23 cellular contexts compared by ENCODE assay signal in genomic region chr11:65809496-65809895, GRCh38. TPM values are rescaled to one million over a fixed set of nuclear protein-coding genes. Genes with fewer than 3 reads are reported as not detected.
DNase-seq lines count a peak whose midpoint lies in the region; ATAC-seq, FAIRE-seq and TF ChIP-seq lines count a peak whose summit lies in the region.
"Had no signal": no experiment of that assay in that cellular context is flagged by ENCODE, and none has a peak within 500 bp of the region (broad histone marks: within the 10 kb centered on the region; RNA-seq: fewer than 3 reads in every experiment).

No MANE protein-coding gene starts in this region.

- H3K36me3 ChIP-seq in HepG2 (replicated peaks in 1 of 2; ENCODE audit: control insufficient read depth in 1 of 2, insufficient read depth in 2 of 2, low read length in 2 of 2) = no peaks in the 10 kb centered on the region
- no peaks in the 10 kb centered on the region for H3K36me3 ChIP-seq in trophoblast cell (ENCODE audit: control insufficient read depth in 1 of 2, insufficient read depth in 2 of 2, low read length in 2 of 2)
- H3K36me3 ChIP-seq: BLaER1 treated with 17β-estradiol and CSF1 and Interleukin-3, amounts not matched to agents 10 nM and 100 nM had no signal

- DNase-seq in NCI-H2171 treated with DMSO at 0.1 percent for 48 hours (lab: John Stamatoyannopoulos, UW) (peak; percentile 8), NCI-H2171 (lab: John Stamatoyannopoulos, UW) (no peak), HepG2 (ENCODE audit: low spot score) (no peak), trophoblast cell (no peak), GF-D8 (lab: John Stamatoyannopoulos, UW) (no peak), NCI-H1417 (lab: John Stamatoyannopoulos, UW) (no peak)
- DNase-seq: AML-193; Caco-2; Calu3; CD4-positive, alpha-beta T cell; CD8-positive, alpha-beta T cell; DMS79 treated with DMSO at 0.1 percent for 48 hours had no signal

- no peak overlapping the region for H3K4me3 ChIP-seq in HepG2 (replicated peaks in 1 of 3; ENCODE audit: insufficient read depth in 1 of 3, low read depth in 2 of 3, low read length in 3 of 3)
- H3K4me3 ChIP-seq in trophoblast cell (ENCODE audit: low read depth, low read length) = peak overlapping the region; percentile 1
- H3K4me3 ChIP-seq: A549; BLaER1 treated with 17β-estradiol and CSF1 and Interleukin-3, amounts not matched to agents 10 nM and 100 nM; GM12878 had no signal

- H2AK5ac ChIP-seq in trophoblast cell (ENCODE audit: low read length) = peak overlapping the region; percentile 7

- CTCF ChIA-PET in HepG2 (lab: Yijun Ruan, JAX; ENCODE audit: low intra/inter-chr PET ratio, low total read pairs) = interaction anchor here (1.1 kb wide), 1 partner anchor 75 kb away, joined by 3 read pairs; no protein-coding TSS in a partner anchor

- intact Hi-C loops in HepG2 (cut with micrococcal nuclease; ENCODE audit: unreplicated experiment) = no loop called here

- H4K20me1 ChIP-seq in HepG2 (ENCODE audit: insufficient read depth, low read length) = no peaks in the 10 kb centered on the region

- H3K27me3 ChIP-seq in HepG2 (ENCODE audit: control insufficient read depth in 1 of 2, insufficient read depth in 2 of 2, low read length in 2 of 2) (peaks cover 11 to 60% of the 10 kb centered on the region in 2 experiments; a peak in 4 of 5 replicates), trophoblast cell (ENCODE audit: insufficient read depth, low read length) (no peaks in the 10 kb centered on the region)

- no peak overlapping the region for H3K14ac ChIP-seq in trophoblast cell (ENCODE audit: low read length)

- in situ Hi-C loops in HepG2 (cut with HindIII; ENCODE audit: extremely low pct_ligation_motif_present, low pct_unique_long_range_greater_than_20kb) = no loop called here

- TF ChIP-seq POLR2A in HepG2 (IDR thresholded peaks at IDR 0.05; ENCODE audit: insufficient read depth in 1 of 2, low read depth in 2 of 2, low read length in 2 of 2) = no peak

- POLR2A ChIA-PET in HepG2 (lab: Yijun Ruan, JAX) = interaction anchor here (0.9 kb wide), 1 partner anchor 97 kb away, joined by 3 read pairs; the partner anchor contains the start of gene KAT5

- H3K4me1 ChIP-seq in HepG2 (ENCODE audit: insufficient read depth, low read length) = no peaks in the 10 kb centered on the region
- H3K4me1 ChIP-seq in trophoblast cell (ENCODE audit: control insufficient read depth in 1 of 2, insufficient read depth in 2 of 2, low read length in 2 of 2) = peaks cover 2 to 8% of the 10 kb centered on the region in 2 experiments
- H3K4me1 ChIP-seq: A549 had no signal

- H2BK5ac ChIP-seq in trophoblast cell (ENCODE audit: low read depth, low read length, poor library complexity) = no peak overlapping the region

- TF ChIP-seq CTCF in HepG2 (CRISPR knock-in tag; IDR thresholded peaks at IDR 0.05) = no peak

- H3K27ac ChIP-seq in HepG2 (ENCODE audit: extremely low read length, insufficient read depth, low read length) = no peak overlapping the region
- H3K27ac ChIP-seq in trophoblast cell (ENCODE audit: low read depth, low read length) = no peak overlapping the region
- H3K27ac ChIP-seq: 22Rv1; A549; BLaER1 treated with 17β-estradiol and CSF1 and Interleukin-3, amounts not matched to agents 10 nM and 100 nM; C4-2B had no signal

- H3K4ac ChIP-seq in trophoblast cell (ENCODE audit: low read depth, low read length) = no peak overlapping the region

- no peak overlapping the region for H3K4me2 ChIP-seq in HepG2 (ENCODE audit: low read depth, low read length)
- H3K4me2 ChIP-seq in trophoblast cell (ENCODE audit: low read length) = no peak overlapping the region
- H3K4me2 ChIP-seq: A549; BLaER1 treated with 17β-estradiol and CSF1 and Interleukin-3, amounts not matched to agents 10 nM and 100 nM had no signal

- no peak overlapping the region for H3K18ac ChIP-seq in trophoblast cell (ENCODE audit: low read length)

- no peak for TF ChIP-seq RAD21 in HepG2 (CRISPR knock-in tag; IDR thresholded peaks at IDR 0.05)

- no peak overlapping the region for H2AFZ ChIP-seq in HepG2 (ENCODE audit: low read length)
- no peak overlapping the region for H2AFZ ChIP-seq in trophoblast cell (ENCODE audit: insufficient read depth, low read length, poor library complexity)

- peak; percentile 44 for ATAC-seq in HepG2

- no peak overlapping the region for H2BK120ac ChIP-seq in trophoblast cell (ENCODE audit: insufficient read depth, low read length, poor library complexity)

- H3K9me3 ChIP-seq in HepG2 (ENCODE audit: low read length) (no peaks in the 10 kb centered on the region), trophoblast cell (ENCODE audit: insufficient read depth, low read depth, low read length) (peaks cover 4% of the 10 kb centered on the region)
- H3K9me3 ChIP-seq: A549; BLaER1 treated with 17β-estradiol and CSF1 and Interleukin-3, amounts not matched to agents 10 nM and 100 nM; Caco-2 had no signal

- no peak for FAIRE-seq in HepG2 (lab: Jason Lieb, UNC)
- FAIRE-seq: A549, D721Med, G401.6, GM12878, GM18507, GM19239 had no signal

- peaks cover 12% of the 10 kb centered on the region for H3K79me1 ChIP-seq in trophoblast cell (ENCODE audit: low read length)

- H3K9ac ChIP-seq in HepG2 (ENCODE audit: insufficient read depth, low read depth, low read length) (no peak overlapping the region), trophoblast cell (ENCODE audit: low read length) (no peak overlapping the region)
- H3K9ac ChIP-seq: BLaER1 treated with 17β-estradiol and CSF1 and Interleukin-3, amounts not matched to agents 10 nM and 100 nM had no signal

- H4K8ac ChIP-seq in trophoblast cell (ENCODE audit: low read depth, low read length) = no peak overlapping the region

- no peak for TF ChIP-seq EP300 in HepG2 (IDR thresholded peaks at IDR 0.05; ENCODE audit: low read depth in 2 of 2, low read length in 2 of 2)
- no peak for TF ChIP-seq EP300 in HepG2 (CRISPR knock-in tag; IDR thresholded peaks at IDR 0.05; ENCODE audit: borderline replicate concordance)

- no peaks in the 10 kb centered on the region for H3K79me2 ChIP-seq in HepG2 (ENCODE audit: insufficient read depth, low read length)
- H3K79me2 ChIP-seq in trophoblast cell (ENCODE audit: control insufficient read depth, insufficient read depth, low read length, poor library complexity) = no peaks in the 10 kb centered on the region

- peak overlapping the region; percentile 8 for H4K91ac ChIP-seq in trophoblast cell (ENCODE audit: low read depth, low read length)

- H3K23ac ChIP-seq in trophoblast cell (ENCODE audit: low read length) = no peak overlapping the region

- no TSS peak for BruUV-seq in HepG2 (replicated peaks; lab: Mats Ljungman, UMichigan)

- peak overlapping the region; percentile 13 for H2BK12ac ChIP-seq in trophoblast cell (ENCODE audit: low read length)

- H4K12ac ChIP-seq in trophoblast cell (ENCODE audit: low read depth, low read length) = no peak overlapping the region

- WGBS in HepG2 (ENCODE audit: low lambda C conversion rate) = 29% methylated on average over 8 of the region's 9 CpGs
- WGBS in trophoblast cell (ENCODE audit: extremely low coverage, insufficient coverage, insufficient read length) = no CpG with 5 or more reads among the region's 9 CpGs

RNA-seq across cellular contexts. Expression of gene OVOL1, which starts 22.6 kb away (rescaled TPM):
- not detected in 2 replicates for total RNA-seq in HepG2 (2016; rRNA removed; fragmentation: Illumina TruSeq; extraction: Trizol)
- not detected in 2 replicates for total RNA-seq in HepG2 (2016; cell fraction: cytosol; rRNA removed; fragmentation: Illumina TruSeq; extraction: Trizol; ENCODE audit: low read depth)
- total RNA-seq in HepG2 (2016; cell fraction: insoluble cytoplasmic fraction; rRNA removed; fragmentation: Illumina TruSeq; extraction: Trizol) = not detected in 2 replicates
- not detected in 2 replicates for total RNA-seq in HepG2 (2016; cell fraction: membrane; rRNA removed; fragmentation: Illumina TruSeq; extraction: Trizol)
- not detected in 2 replicates for total RNA-seq in HepG2 (2016; cell fraction: nucleus; rRNA removed; fragmentation: Illumina TruSeq; extraction: Trizol)
- 0.01 and 0.04 TPM in 2 replicates for polyA plus RNA-seq in HepG2 (2011; rRNA removed)
- not detected in 2 replicates for polyA plus RNA-seq in HepG2 (2011; cell fraction: cytosol; rRNA removed)
- 0.03 TPM in 1 of 2 replicates, not detected in the other for polyA plus RNA-seq in HepG2 (2011; cell fraction: nucleus; rRNA removed)
- polyA plus RNA-seq in HepG2 (2012) = not detected in 2 replicates
- not detected in 2 replicates for polyA plus RNA-seq in HepG2 (2016; cell fraction: cytosol; fragmentation: Illumina TruSeq; extraction: Trizol; ENCODE audit: low read depth)
- not detected in 2 replicates for polyA plus RNA-seq in HepG2 (2016; cell fraction: insoluble cytoplasmic fraction; fragmentation: Illumina TruSeq; extraction: Trizol; ENCODE audit: low read depth)
- polyA plus RNA-seq in HepG2 (2016; cell fraction: membrane; fragmentation: Illumina TruSeq; extraction: Trizol; ENCODE audit: low read depth) = not detected in 2 replicates
- polyA plus RNA-seq in HepG2 (2016; cell fraction: nucleus; fragmentation: Illumina TruSeq; extraction: Trizol; ENCODE audit: insufficient read depth, low read depth) = not detected in 2 replicates
- not detected in 2 replicates for polyA minus RNA-seq in HepG2 (2011; rRNA and poly(A)+ RNA removed; ENCODE audit: low replicate concordance)
- not detected in 2 replicates for polyA minus RNA-seq in HepG2 (2011; cell fraction: cytosol; rRNA and poly(A)+ RNA removed)
- not detected in 2 replicates for polyA minus RNA-seq in HepG2 (2011; cell fraction: nucleus; rRNA and poly(A)+ RNA removed)
- polyA plus RNA-seq in trophoblast cell (2013) = 74.8 and 82.7 TPM in 2 replicates
- total RNA-seq: A172 had no signal
- polyA plus RNA-seq: A549, BJ had no signal

RNA-seq across cellular contexts. Expression of gene SNX32, which starts 24.3 kb away (rescaled TPM):
- 0.09 TPM in 1 of 2 replicates, not detected in the other for total RNA-seq in HepG2 (2016; rRNA removed; fragmentation: Illumina TruSeq; extraction: Trizol)
- total RNA-seq in HepG2 (2016; cell fraction: cytosol; rRNA removed; fragmentation: Illumina TruSeq; extraction: Trizol; ENCODE audit: low read depth) = not detected in 2 replicates
- 0.17 TPM in 1 of 2 replicates, not detected in the other for total RNA-seq in HepG2 (2016; cell fraction: insoluble cytoplasmic fraction; rRNA removed; fragmentation: Illumina TruSeq; extraction: Trizol)
- not detected in 2 replicates for total RNA-seq in HepG2 (2016; cell fraction: membrane; rRNA removed; fragmentation: Illumina TruSeq; extraction: Trizol)
- 0.16 TPM in 1 of 2 replicates, not detected in the other for total RNA-seq in HepG2 (2016; cell fraction: nucleus; rRNA removed; fragmentation: Illumina TruSeq; extraction: Trizol)
- polyA plus RNA-seq in HepG2 (2011; rRNA removed) = 0.29 and 0.34 TPM in 2 replicates
- polyA plus RNA-seq in HepG2 (2011; cell fraction: cytosol; rRNA removed) = 0.08 and 0.30 TPM in 2 replicates
- 4.2 and 5.7 TPM in 2 replicates for polyA plus RNA-seq in HepG2 (2011; cell fraction: nucleus; rRNA removed)
- 0.19 and 0.35 TPM in 2 replicates for polyA plus RNA-seq in HepG2 (2012)
- polyA plus RNA-seq in HepG2 (2016; cell fraction: cytosol; fragmentation: Illumina TruSeq; extraction: Trizol; ENCODE audit: low read depth) = 0.17 TPM in 1 of 2 replicates, not detected in the other
- 0.19 TPM in 1 of 2 replicates, not detected in the other for polyA plus RNA-seq in HepG2 (2016; cell fraction: insoluble cytoplasmic fraction; fragmentation: Illumina TruSeq; extraction: Trizol; ENCODE audit: low read depth)
- 0.08 and 0.22 TPM in 2 replicates for polyA plus RNA-seq in HepG2 (2016; cell fraction: membrane; fragmentation: Illumina TruSeq; extraction: Trizol; ENCODE audit: low read depth)
- polyA plus RNA-seq in HepG2 (2016; cell fraction: nucleus; fragmentation: Illumina TruSeq; extraction: Trizol; ENCODE audit: insufficient read depth, low read depth) = 0.52 and 0.55 TPM in 2 replicates
- polyA minus RNA-seq in HepG2 (2011; rRNA and poly(A)+ RNA removed; ENCODE audit: low replicate concordance) = 0.30 and 0.86 TPM in 2 replicates
- polyA minus RNA-seq in HepG2 (2011; cell fraction: cytosol; rRNA and poly(A)+ RNA removed) = not detected in 2 replicates
- polyA minus RNA-seq in HepG2 (2011; cell fraction: nucleus; rRNA and poly(A)+ RNA removed) = 0.75 and 1.4 TPM in 2 replicates
- polyA plus RNA-seq in trophoblast cell (2013) = 0.22 and 0.27 TPM in 2 replicates
- total RNA-seq: A172, Caco-2, Calu3 had no signal

RNA-seq across cellular contexts. Expression of gene AP5B1, which starts 28.7 kb away (rescaled TPM):
- 3.8 and 4.4 TPM in 2 replicates for total RNA-seq in HepG2 (2016; rRNA removed; fragmentation: Illumina TruSeq; extraction: Trizol)
- 0.44 and 0.61 TPM in 2 replicates for total RNA-seq in HepG2 (2016; cell fraction: cytosol; rRNA removed; fragmentation: Illumina TruSeq; extraction: Trizol; ENCODE audit: low read depth)
- 2.9 and 4.5 TPM in 2 replicates for total RNA-seq in HepG2 (2016; cell fraction: insoluble cytoplasmic fraction; rRNA removed; fragmentation: Illumina TruSeq; extraction: Trizol)
- 2.0 and 2.1 TPM in 2 replicates for total RNA-seq in HepG2 (2016; cell fraction: membrane; rRNA removed; fragmentation: Illumina TruSeq; extraction: Trizol)
- total RNA-seq in HepG2 (2016; cell fraction: nucleus; rRNA removed; fragmentation: Illumina TruSeq; extraction: Trizol) = 2.9 and 3.7 TPM in 2 replicates
- polyA plus RNA-seq in HepG2 (2011; rRNA removed) = 1.7 and 2.8 TPM in 2 replicates
- polyA plus RNA-seq in HepG2 (2011; cell fraction: cytosol; rRNA removed) = 1.6 and 2.5 TPM in 2 replicates
- polyA plus RNA-seq in HepG2 (2011; cell fraction: nucleus; rRNA removed) = 6.0 and 6.2 TPM in 2 replicates
- 1.2 and 2.4 TPM in 2 replicates for polyA plus RNA-seq in HepG2 (2012)
- polyA plus RNA-seq in HepG2 (2016; cell fraction: cytosol; fragmentation: Illumina TruSeq; extraction: Trizol; ENCODE audit: low read depth) = 0.25 and 0.27 TPM in 2 replicates
- polyA plus RNA-seq in HepG2 (2016; cell fraction: insoluble cytoplasmic fraction; fragmentation: Illumina TruSeq; extraction: Trizol; ENCODE audit: low read depth) = 2.6 and 2.7 TPM in 2 replicates
- 0.78 and 0.94 TPM in 2 replicates for polyA plus RNA-seq in HepG2 (2016; cell fraction: membrane; fragmentation: Illumina TruSeq; extraction: Trizol; ENCODE audit: low read depth)
- polyA plus RNA-seq in HepG2 (2016; cell fraction: nucleus; fragmentation: Illumina TruSeq; extraction: Trizol; ENCODE audit: insufficient read depth, low read depth) = 4.3 and 4.6 TPM in 2 replicates
- 9.8 and 22.8 TPM in 2 replicates for polyA minus RNA-seq in HepG2 (2011; rRNA and poly(A)+ RNA removed; ENCODE audit: low replicate concordance)
- polyA minus RNA-seq in HepG2 (2011; cell fraction: cytosol; rRNA and poly(A)+ RNA removed) = 3.4 and 4.2 TPM in 2 replicates
- polyA minus RNA-seq in HepG2 (2011; cell fraction: nucleus; rRNA and poly(A)+ RNA removed) = 4.9 and 5.1 TPM in 2 replicates
- polyA plus RNA-seq in trophoblast cell (2013) = 13.5 and 14.6 TPM in 2 replicates

RNA-seq across cellular contexts. Expression of gene CFL1, which starts 48.5 kb away (rescaled TPM):
- total RNA-seq in HepG2 (2016; rRNA removed; fragmentation: Illumina TruSeq; extraction: Trizol) = 383 and 458 TPM in 2 replicates
- total RNA-seq in HepG2 (2016; cell fraction: cytosol; rRNA removed; fragmentation: Illumina TruSeq; extraction: Trizol; ENCODE audit: low read depth) = 49.6 and 56.4 TPM in 2 replicates
- total RNA-seq in HepG2 (2016; cell fraction: insoluble cytoplasmic fraction; rRNA removed; fragmentation: Illumina TruSeq; extraction: Trizol) = 365 and 431 TPM in 2 replicates
- 92.4 and 99.4 TPM in 2 replicates for total RNA-seq in HepG2 (2016; cell fraction: membrane; rRNA removed; fragmentation: Illumina TruSeq; extraction: Trizol)
- 154 and 171 TPM in 2 replicates for total RNA-seq in HepG2 (2016; cell fraction: nucleus; rRNA removed; fragmentation: Illumina TruSeq; extraction: Trizol)
- 347 and 379 TPM in 2 replicates for polyA plus RNA-seq in HepG2 (2011; rRNA removed)
- 649 and 884 TPM in 2 replicates for polyA plus RNA-seq in HepG2 (2011; cell fraction: cytosol; rRNA removed)
- 218 and 244 TPM in 2 replicates for polyA plus RNA-seq in HepG2 (2011; cell fraction: nucleus; rRNA removed)
- 289 and 295 TPM in 2 replicates for polyA plus RNA-seq in HepG2 (2012)
- 112 and 116 TPM in 2 replicates for polyA plus RNA-seq in HepG2 (2016; cell fraction: cytosol; fragmentation: Illumina TruSeq; extraction: Trizol; ENCODE audit: low read depth)
- 879 and 1,116 TPM in 2 replicates for polyA plus RNA-seq in HepG2 (2016; cell fraction: insoluble cytoplasmic fraction; fragmentation: Illumina TruSeq; extraction: Trizol; ENCODE audit: low read depth)
- 173 and 178 TPM in 2 replicates for polyA plus RNA-seq in HepG2 (2016; cell fraction: membrane; fragmentation: Illumina TruSeq; extraction: Trizol; ENCODE audit: low read depth)
- 427 and 437 TPM in 2 replicates for polyA plus RNA-seq in HepG2 (2016; cell fraction: nucleus; fragmentation: Illumina TruSeq; extraction: Trizol; ENCODE audit: insufficient read depth, low read depth)
- 360 and 1,083 TPM in 2 replicates for polyA minus RNA-seq in HepG2 (2011; rRNA and poly(A)+ RNA removed; ENCODE audit: low replicate concordance)
- 284 and 320 TPM in 2 replicates for polyA minus RNA-seq in HepG2 (2011; cell fraction: cytosol; rRNA and poly(A)+ RNA removed)
- polyA minus RNA-seq in HepG2 (2011; cell fraction: nucleus; rRNA and poly(A)+ RNA removed) = 153 and 218 TPM in 2 replicates
- polyA plus RNA-seq in trophoblast cell (2013) = 1,240 and 1,283 TPM in 2 replicates

RNA-seq across cellular contexts. Expression of gene MUS81, which starts 50.7 kb away (rescaled TPM):
- total RNA-seq in HepG2 (2016; rRNA removed; fragmentation: Illumina TruSeq; extraction: Trizol) = 13.2 and 25.6 TPM in 2 replicates
- 9.1 and 9.8 TPM in 2 replicates for total RNA-seq in HepG2 (2016; cell fraction: cytosol; rRNA removed; fragmentation: Illumina TruSeq; extraction: Trizol; ENCODE audit: low read depth)
- total RNA-seq in HepG2 (2016; cell fraction: insoluble cytoplasmic fraction; rRNA removed; fragmentation: Illumina TruSeq; extraction: Trizol) = 10.0 and 23.4 TPM in 2 replicates
- total RNA-seq in HepG2 (2016; cell fraction: membrane; rRNA removed; fragmentation: Illumina TruSeq; extraction: Trizol) = 9.8 and 11.9 TPM in 2 replicates
- total RNA-seq in HepG2 (2016; cell fraction: nucleus; rRNA removed; fragmentation: Illumina TruSeq; extraction: Trizol) = 33.1 and 33.6 TPM in 2 replicates
- 30.2 and 43.6 TPM in 2 replicates for polyA plus RNA-seq in HepG2 (2011; rRNA removed)
- 9.6 and 15.1 TPM in 2 replicates for polyA plus RNA-seq in HepG2 (2011; cell fraction: cytosol; rRNA removed)
- polyA plus RNA-seq in HepG2 (2011; cell fraction: nucleus; rRNA removed) = 256 and 293 TPM in 2 replicates
- 17.9 and 34.3 TPM in 2 replicates for polyA plus RNA-seq in HepG2 (2012)
- 5.3 and 7.5 TPM in 2 replicates for polyA plus RNA-seq in HepG2 (2016; cell fraction: cytosol; fragmentation: Illumina TruSeq; extraction: Trizol; ENCODE audit: low read depth)
- 10.0 and 14.2 TPM in 2 replicates for polyA plus RNA-seq in HepG2 (2016; cell fraction: insoluble cytoplasmic fraction; fragmentation: Illumina TruSeq; extraction: Trizol; ENCODE audit: low read depth)
- 9.0 and 9.4 TPM in 2 replicates for polyA plus RNA-seq in HepG2 (2016; cell fraction: membrane; fragmentation: Illumina TruSeq; extraction: Trizol; ENCODE audit: low read depth)
- polyA plus RNA-seq in HepG2 (2016; cell fraction: nucleus; fragmentation: Illumina TruSeq; extraction: Trizol; ENCODE audit: insufficient read depth, low read depth) = 70.1 TPM in 2 replicates
- 21.4 and 58.7 TPM in 2 replicates for polyA minus RNA-seq in HepG2 (2011; rRNA and poly(A)+ RNA removed; ENCODE audit: low replicate concordance)
- 5.5 and 5.8 TPM in 2 replicates for polyA minus RNA-seq in HepG2 (2011; cell fraction: cytosol; rRNA and poly(A)+ RNA removed)
- 60.9 and 66.5 TPM in 2 replicates for polyA minus RNA-seq in HepG2 (2011; cell fraction: nucleus; rRNA and poly(A)+ RNA removed)
- 47.4 and 48.0 TPM in 2 replicates for polyA plus RNA-seq in trophoblast cell (2013)
